ENCODE assay signal across 21 cellular contexts in genomic region chr17:74387365-74388218, GRCh38. TPM values are rescaled to one million over a fixed set of nuclear protein-coding genes. Genes with fewer than 3 reads are reported as not detected.
DNase-seq lines count a peak whose midpoint lies in the region; ATAC-seq and TF ChIP-seq lines count a peak whose summit lies in the region.
"Had no signal": no experiment of that assay in that cellular context is flagged by ENCODE, and none has a peak within 500 bp of the region (broad histone marks: within the 10 kb centered on the region; RNA-seq: fewer than 3 reads in every experiment).

No MANE protein-coding gene starts in this region.

- H3K18ac ChIP-seq in H9 (ENCODE audit: insufficient read length, low read depth, low read length): no peak overlapping the region

- 0 out of 5 replicates have a peak, but pooled peaks cover 0 to 3% of the 10 kb centered on the region in 2 experiments for H3K9me3 Mint-ChIP-seq in H9
- H3K9me3 Mint-ChIP-seq: IgD-negative memory B cell had no signal

- no peak overlapping the region for H3K4me2 ChIP-seq in H9 (ENCODE audit: insufficient read depth, insufficient read length, low read length)
- no peak overlapping the region for H3K4me2 ChIP-seq in PC-3 (ENCODE audit: low read length)
- H3K4me2 ChIP-seq: A549 had no signal

- H3K14ac ChIP-seq in H9 (ENCODE audit: insufficient read depth, low read length): no peak overlapping the region

- H3K36me3 Mint-ChIP-seq in H9 (ENCODE audit: insufficient read depth in 1 of 3, low read depth in 3 of 3): no peaks in the 10 kb centered on the region; a peak in 1 of 7 replicates
- H3K36me3 Mint-ChIP-seq: IgD-negative memory B cell had no signal

- TF ChIP-seq CTCF in H9 (conservative IDR thresholded peaks at IDR 0.05) (peak; percentile 44), PC-3 (conservative IDR thresholded peaks at IDR 0.05; ENCODE audit: low read depth, low read length) (no peak)

- no peak overlapping the region for H2BK15ac ChIP-seq in H9 (ENCODE audit: low read depth, low read length)

- H3K9me2 ChIP-seq in PC-3 (replicated peaks; ENCODE audit: low read length): no peaks in the 10 kb centered on the region

- POLR2A ChIA-PET in PC-3 (lab: Charles Lee; ENCODE audit: unreplicated experiment): no interaction called here

- no peak overlapping the region for H3K4me3 Mint-ChIP-seq in H9
- H3K4me3 Mint-ChIP-seq: IgD-negative memory B cell had no signal

- H4K5ac ChIP-seq in H9 (ENCODE audit: insufficient read length, low read depth, low read length): no peak overlapping the region

- no peaks in the 10 kb centered on the region for H3K9me3 ChIP-seq in H9 (ENCODE audit: control insufficient read depth, low read depth, low read length)
- H3K9me3 ChIP-seq in PC-3 (ENCODE audit: low read length): no peaks in the 10 kb centered on the region
- H3K9me3 ChIP-seq in skeletal muscle tissue (ENCODE audit: control insufficient read depth in 3 of 3, low read length in 3 of 3): no peaks in the 10 kb centered on the region
- H3K9me3 ChIP-seq in MG63: no peaks in the 10 kb centered on the region
- H3K9me3 ChIP-seq: A549 had no signal

- ATAC-seq in PC-3 (peak; percentile 42), left colon (peak; percentile 76), GM18873 (IDR thresholded peaks at IDR 0.05; ENCODE audit: low FRiP score, unreplicated experiment) (no peak)
- ATAC-seq: GM12878 had no signal

- no peak overlapping the region for H3K23ac ChIP-seq in H9 (ENCODE audit: insufficient read length, low read depth, low read length)

- no peaks in the 10 kb centered on the region for H3K27me3 ChIP-seq in H9 (ENCODE audit: insufficient read depth, low read length)
- no peaks in the 10 kb centered on the region for H3K27me3 ChIP-seq in PC-3 (ENCODE audit: low read length)
- no peaks in the 10 kb centered on the region for H3K27me3 ChIP-seq in skeletal muscle tissue (ENCODE audit: control insufficient read depth in 3 of 3, insufficient read depth in 3 of 3, low read length in 3 of 3)
- no peaks in the 10 kb centered on the region for H3K27me3 ChIP-seq in MG63
- H3K27me3 ChIP-seq: BLaER1 treated with 17β-estradiol and CSF1 and Interleukin-3, amounts not matched to agents 10 nM and 100 nM had no signal

- no peaks in the 10 kb centered on the region for H3K23me2 ChIP-seq in H9 (ENCODE audit: insufficient read length, low read depth, low read length, poor library complexity, severe bottlenecking)

- no peak for DNase-seq in H9
- no peak for DNase-seq in PC-3
- no peak for DNase-seq in left colon
- DNase-seq in MG63: no peak
- DNase-seq in COLO829 (ENCODE audit: low spot score): no peak
- DNase-seq: DND-41, GDM1, GOT3, NCI-H1436 treated with DMSO at 0.1 percent for 48 hours, NCI-H2029 treated with DMSO at 0.1 percent for 48 hours, NCI-H748 treated with DMSO at 0.1 percent for 48 hours had no signal

- H2BK20ac ChIP-seq in H9 (ENCODE audit: low read depth, low read length, poor library complexity, severe bottlenecking): no peak overlapping the region

- no peak overlapping the region for H2AK5ac ChIP-seq in H9 (ENCODE audit: insufficient read length, low read length)

- no peaks in the 10 kb centered on the region for H3K79me1 ChIP-seq in H9 (ENCODE audit: insufficient read depth, low read depth, low read length, poor library complexity, severe bottlenecking)

- no peaks in the 10 kb centered on the region for H3F3A ChIP-seq in PC-3 (ENCODE audit: low read length, unreplicated experiment)

- H2BK12ac ChIP-seq in H9 (ENCODE audit: insufficient read length, low read depth, low read length): no peak overlapping the region

- intact Hi-C loops in PC-3 (cut with micrococcal nuclease): no loop called here
- intact Hi-C loops in left colon (cut with DNase I, micrococcal nuclease): no loop called here

- H3K4me3 ChIP-seq in PC-3 (ENCODE audit: low read length) (no peak overlapping the region), skeletal muscle tissue (ENCODE audit: low read length in 3 of 3) (peak overlapping the region in 1 of 3 donors; percentile 45), MG63 (no peak overlapping the region)
- H3K4me3 ChIP-seq: A549; BLaER1 treated with 17β-estradiol and CSF1 and Interleukin-3, amounts not matched to agents 10 nM and 100 nM; GM12878 had no signal

- H3K4ac ChIP-seq in H9 (ENCODE audit: low read depth, low read length): no peak overlapping the region

- no peak overlapping the region for H3K27ac Mint-ChIP-seq in H9
- H3K27ac Mint-ChIP-seq: IgD-negative memory B cell had no signal

- H2AFZ ChIP-seq in H9 (ENCODE audit: low read length) (no peak overlapping the region), PC-3 (ENCODE audit: low read length) (no peak overlapping the region)

- no peak overlapping the region for H3K9ac ChIP-seq in H9 (ENCODE audit: extremely low read depth, insufficient read length, low read length)
- no peak overlapping the region for H3K9ac ChIP-seq in PC-3 (ENCODE audit: low read length)
- peak overlapping the region in 2 of 3 donors; percentile 33 to 51 for H3K9ac ChIP-seq in skeletal muscle tissue (ENCODE audit: low read depth in 1 of 3, low read length in 3 of 3)
- H3K9ac ChIP-seq: BLaER1 treated with 17β-estradiol and CSF1 and Interleukin-3, amounts not matched to agents 10 nM and 100 nM had no signal

- BruUV-seq in PC-3 (replicated peaks; lab: Mats Ljungman, UMichigan): no TSS peak

- no peak overlapping the region for H4K8ac ChIP-seq in H9 (replicated peaks; ENCODE audit: insufficient read length, low read depth, low read length)

- no peak overlapping the region for H4K91ac ChIP-seq in H9 (ENCODE audit: insufficient read length, low read depth, low read length)

- H3K27ac ChIP-seq in H9 (ENCODE audit: insufficient read length, low read depth, low read length) (no peak overlapping the region), PC-3 (ENCODE audit: low read length) (no peak overlapping the region), skeletal muscle tissue (ENCODE audit: low read depth, low read length) (peak overlapping the region; percentile 84)
- H3K27ac ChIP-seq: A549; BLaER1 treated with 17β-estradiol and CSF1 and Interleukin-3, amounts not matched to agents 10 nM and 100 nM had no signal

- H3K4me1 ChIP-seq in H9 (ENCODE audit: insufficient read depth, low read length): no peaks in the 10 kb centered on the region
- no peaks in the 10 kb centered on the region for H3K4me1 ChIP-seq in PC-3 (ENCODE audit: insufficient read depth, low read length)
- H3K4me1 ChIP-seq in skeletal muscle tissue (ENCODE audit: control insufficient read depth in 3 of 3, insufficient read depth in 3 of 3, low read length in 3 of 3): peaks cover 35 to 47% (median 40%) of the 10 kb centered on the region in 3 donors
- H3K4me1 ChIP-seq: A549 had no signal

- no peaks in the 10 kb centered on the region for H3K79me2 ChIP-seq in H9 (ENCODE audit: insufficient read depth, low read length)
- no peaks in the 10 kb centered on the region for H3K79me2 ChIP-seq in PC-3 (ENCODE audit: low read length)

- CTCF ChIA-PET in PC-3 (lab: Charles Lee): interaction anchor here (0.5 kb wide), 1 partner anchor 1523 kb away, joined by 6 read pairs; no protein-coding TSS in a partner anchor

- no peak overlapping the region for H2BK120ac ChIP-seq in H9 (ENCODE audit: low read depth, low read length, poor library complexity, severe bottlenecking)

- H3K4me1 Mint-ChIP-seq in H9: peaks cover 25 to 40% of the 10 kb centered on the region in 2 experiments
- H3K4me1 Mint-ChIP-seq: IgD-negative memory B cell had no signal

- no peaks in the 10 kb centered on the region for H3K36me3 ChIP-seq in PC-3 (ENCODE audit: low read depth, low read length)
- no peaks in the 10 kb centered on the region for H3K36me3 ChIP-seq in skeletal muscle tissue (ENCODE audit: control insufficient read depth in 3 of 3, insufficient read depth in 3 of 3, low read length in 3 of 3)
- no peaks in the 10 kb centered on the region for H3K36me3 ChIP-seq in MG63
- H3K36me3 ChIP-seq: BLaER1 treated with 17β-estradiol and CSF1 and Interleukin-3, amounts not matched to agents 10 nM and 100 nM had no signal

- no CpG with 5 or more reads among the region's 17 CpGs for WGBS in H9 (ENCODE audit: extremely low coverage, insufficient read length, low lambda C conversion rate)

- peaks cover 22% of the 10 kb centered on the region for H3K27me3 Mint-ChIP-seq in H9 (ENCODE audit: low read depth)

- H3K56ac ChIP-seq in H9 (ENCODE audit: insufficient read length, low read depth, low read length): no peak overlapping the region

- no peaks in the 10 kb centered on the region for H4K20me1 ChIP-seq in H9 (ENCODE audit: control insufficient read depth, insufficient read depth, insufficient read length)
- H4K20me1 ChIP-seq in PC-3 (ENCODE audit: low read length): no peaks in the 10 kb centered on the region
- H4K20me1 ChIP-seq: BLaER1 treated with 17β-estradiol and CSF1 and Interleukin-3, amounts not matched to agents 10 nM and 100 nM had no signal

- H3T11ph ChIP-seq in H9 (ENCODE audit: low read length): no peak overlapping the region

- no peak overlapping the region for H2BK5ac ChIP-seq in H9 (ENCODE audit: insufficient read length, low read length)

RNA-seq across cellular contexts. Expression of gene GPR142, which starts 20.3 kb away (rescaled TPM):
- 0.33 TPM in 1 of 2 replicates, not detected in the other for total RNA-seq in H9 (2021)
- total RNA-seq in PC-3 (2014; rRNA removed): not detected in 2 replicates
- under 1 TPM in 1 of 2 donors, not detected in 1; 0.31 TPM for total RNA-seq in left colon
- not detected for total RNA-seq in skeletal muscle tissue
- total RNA-seq in MG63 (2014; rRNA removed; shearing (Covaris generic); ENCODE audit: low replicate concordance): not detected in 2 replicates
- total RNA-seq: GM12878, HT1080, LHCN-M2, NCI-H460, SK-MEL-5 had no signal

RNA-seq across cellular contexts. Expression of gene BTBD17, which starts 25.9 kb away (rescaled TPM):
- 0.31 and 0.33 TPM in 2 replicates for total RNA-seq in H9 (2021)
- not detected in 2 replicates for total RNA-seq in PC-3 (2014; rRNA removed)
- total RNA-seq in left colon: under 1 TPM in 1 of 2 donors, not detected in 1; 0.24 TPM
- not detected for total RNA-seq in skeletal muscle tissue
- not detected in 2 replicates for total RNA-seq in MG63 (2014; rRNA removed; shearing (Covaris generic); ENCODE audit: low replicate concordance)
- total RNA-seq: GM12878, HT1080, LHCN-M2, NCI-H460, SK-MEL-5 had no signal

RNA-seq across cellular contexts. Expression of gene GPRC5C, which starts 44.3 kb away (rescaled TPM):
- total RNA-seq in H9 (2021) (15.2 and 15.5 TPM in 2 replicates), PC-3 (2014; rRNA removed) (209 and 210 TPM in 2 replicates), left colon (100 to 1,000 TPM; 155 to 161 TPM), skeletal muscle tissue (44.4 TPM)
- total RNA-seq in MG63 (2014; rRNA removed; shearing (Covaris generic); ENCODE audit: low replicate concordance): 10.4 and 18.5 TPM in 2 replicates
- total RNA-seq: HT1080, LHCN-M2 had no signal

Comparison
In these comparisons a context has a peak if more than half of its experiments do, and no peak if none do; other contexts are left out.
1. H3K9ac ChIP-seq: peak in skeletal muscle tissue (2 of 3); none in H9 (single experiment) and PC-3 (single experiment).